Comparison of ENCODE assay signal across 11 cellular contexts in the genomic region with DNA sequence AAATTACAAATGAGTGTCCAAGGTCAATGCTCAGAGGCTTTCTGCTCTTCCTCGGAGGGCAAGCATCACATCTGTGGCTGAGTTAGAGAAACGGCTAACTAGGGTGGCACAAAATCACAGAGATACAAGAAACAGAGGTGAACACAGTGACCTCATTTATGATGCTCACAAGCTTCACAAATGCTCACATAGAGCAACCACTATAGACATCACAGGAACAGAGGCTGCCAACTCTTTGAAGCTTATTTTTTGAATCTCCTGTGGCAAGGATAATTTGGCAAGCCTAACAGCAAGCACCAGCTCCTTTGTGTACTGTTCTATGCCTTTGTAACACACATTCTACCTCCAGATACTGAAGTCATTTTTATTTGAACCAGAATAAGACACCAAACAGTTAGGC.
"Had no signal": no experiment of that assay in that cellular context is flagged by ENCODE, and none has a peak within 500 bp of the region (broad histone marks: within the 10 kb centered on the region; RNA-seq: fewer than 3 reads in every experiment).

No MANE protein-coding gene starts in this region.

- ATAC-seq: activated CD8-positive, alpha-beta memory T cell treated with anti-CD3 and anti-CD28 coated beads, Interleukin-2, amount 10 ng/mL, durations not matched to agents 7 days and 5 days; esophagus mucosa; stimulated activated effector memory CD8-positive, alpha-beta T cell treated with anti-CD3 and anti-CD28 coated beads, Interleukin-12 subunit alpha, Interleukin-12 subunit beta, amount 100 ng/mL, for 72 hours had no signal

- H3K27me3 Mint-ChIP-seq: activated CD4-positive, alpha-beta memory T cell treated with anti-CD3 and anti-CD28 coated beads for 36 hours; activated naive CD4-positive, alpha-beta T cell treated with anti-CD3 and anti-CD28 coated beads, Interleukin-2, amount 10 ng/mL, durations not matched to agents 7 days and 5 days had no signal

- H3K9me3 ChIP-seq: thyroid gland had no signal

- H3K4me3 ChIP-seq: thyroid gland had no signal

- H3K27ac Mint-ChIP-seq: activated CD4-positive, alpha-beta memory T cell treated with anti-CD3 and anti-CD28 coated beads for 36 hours; activated CD8-positive, alpha-beta memory T cell treated with anti-CD3 and anti-CD28 coated beads, Interleukin-2, amount 10 ng/mL, durations not matched to agents 7 days and 5 days; activated naive CD4-positive, alpha-beta T cell treated with anti-CD3 and anti-CD28 coated beads, Interleukin-2, amount 10 ng/mL, durations not matched to agents 7 days and 5 days; activated T-cell treated with anti-CD3 and anti-CD28 coated beads, Interleukin-2, amount 50 U/mL, for 24 hours; stimulated activated effector memory CD8-positive, alpha-beta T cell treated with anti-CD3 and anti-CD28 coated beads, Interleukin-12 subunit alpha, Interleukin-12 subunit beta, amount 100 ng/mL, for 72 hours had no signal

- H3K4me1 ChIP-seq: thyroid gland had no signal

- H3K36me3 ChIP-seq: thyroid gland had no signal

- H3K9me3 Mint-ChIP-seq: activated CD4-positive, alpha-beta memory T cell treated with anti-CD3 and anti-CD28 coated beads for 36 hours; activated naive CD4-positive, alpha-beta T cell treated with anti-CD3 and anti-CD28 coated beads, Interleukin-2, amount 10 ng/mL, durations not matched to agents 7 days and 5 days; activated T-cell treated with anti-CD3 and anti-CD28 coated beads, Interleukin-2, amount 50 U/mL, for 24 hours; nephron; stimulated activated effector memory CD8-positive, alpha-beta T cell treated with anti-CD3 and anti-CD28 coated beads, Interleukin-12 subunit alpha, Interleukin-12 subunit beta, amount 100 ng/mL, for 72 hours had no signal

- H3K4me1 Mint-ChIP-seq: activated CD8-positive, alpha-beta memory T cell treated with anti-CD3 and anti-CD28 coated beads, Interleukin-2, amount 10 ng/mL, durations not matched to agents 7 days and 5 days; activated naive CD4-positive, alpha-beta T cell treated with anti-CD3 and anti-CD28 coated beads, Interleukin-2, amount 10 ng/mL, durations not matched to agents 7 days and 5 days; stimulated activated effector memory CD8-positive, alpha-beta T cell treated with anti-CD3 and anti-CD28 coated beads, Interleukin-12 subunit alpha, Interleukin-12 subunit beta, amount 100 ng/mL, for 72 hours had no signal

- H3K4me3 Mint-ChIP-seq: activated CD4-positive, alpha-beta memory T cell treated with anti-CD3 and anti-CD28 coated beads for 36 hours; activated CD8-positive, alpha-beta memory T cell treated with anti-CD3 and anti-CD28 coated beads, Interleukin-2, amount 10 ng/mL, durations not matched to agents 7 days and 5 days; activated naive CD4-positive, alpha-beta T cell treated with anti-CD3 and anti-CD28 coated beads, Interleukin-2, amount 10 ng/mL, durations not matched to agents 7 days and 5 days; activated T-cell treated with anti-CD3 and anti-CD28 coated beads, Interleukin-2, amount 50 U/mL, for 24 hours; nephron; stimulated activated effector memory CD8-positive, alpha-beta T cell treated with anti-CD3 and anti-CD28 coated beads, Interleukin-12 subunit alpha, Interleukin-12 subunit beta, amount 100 ng/mL, for 72 hours had no signal

- H3K27me3 ChIP-seq: thyroid gland had no signal

- DNase-seq: activated CD4-positive, alpha-beta memory T cell treated with anti-CD3 and anti-CD28 coated beads for 36 hours; activated CD4-positive, alpha-beta T cell treated with anti-CD3 and anti-CD28 coated beads for 1 hour; activated CD8-positive, alpha-beta memory T cell treated with anti-CD3 and anti-CD28 coated beads, Interleukin-2, amount 10 ng/mL, durations not matched to agents 7 days and 5 days; activated naive CD4-positive, alpha-beta T cell treated with anti-CD3 and anti-CD28 coated beads, Interleukin-2, amount 10 ng/mL, durations not matched to agents 7 days and 5 days; activated T-cell treated with anti-CD3 and anti-CD28 coated beads, Interleukin-2, amount 50 U/mL, for 24 hours; glutamatergic neuron; T-helper 9 cell; thyroid gland had no signal

- H3K27ac ChIP-seq: thyroid gland had no signal

- H3K36me3 Mint-ChIP-seq: activated CD4-positive, alpha-beta memory T cell treated with anti-CD3 and anti-CD28 coated beads for 36 hours; activated CD8-positive, alpha-beta memory T cell treated with anti-CD3 and anti-CD28 coated beads, Interleukin-2, amount 10 ng/mL, durations not matched to agents 7 days and 5 days; activated naive CD4-positive, alpha-beta T cell treated with anti-CD3 and anti-CD28 coated beads, Interleukin-2, amount 10 ng/mL, durations not matched to agents 7 days and 5 days had no signal
